In genomic region chr5:148830220-148830619, GRCh38 we compare ENCODE assay signal across 12 cellular contexts. TPM values are rescaled to one million over a fixed set of nuclear protein-coding genes. Genes with fewer than 3 reads are reported as not detected.
DNase-seq lines count a peak whose midpoint lies in the region; ATAC-seq and TF ChIP-seq lines count a peak whose summit lies in the region.
"Had no signal": no experiment of that assay in that cellular context is flagged by ENCODE, and none has a peak within 500 bp of the region (broad histone marks: within the 10 kb centered on the region; RNA-seq: fewer than 3 reads in every experiment).

No MANE protein-coding gene starts in this region.

- DNase-seq in T-helper 17 cell = no peak
- no peak for DNase-seq in right cardiac atrium
- DNase-seq in spleen = no peak
- DNase-seq in stimulated activated CD4-positive, alpha-beta T cell treated with anti-CD3 and anti-CD28 coated beads, Interleukin-1b, Interleukin-23, amount 100 ng/mL, for 48 hours = no peak
- DNase-seq in Peyer's patch = no peak
- no peak for DNase-seq in OCI-M1 (lab: John Stamatoyannopoulos, UW)
- DNase-seq: NCI-H226; stimulated activated CD4-positive, alpha-beta T cell treated with anti-CD3 and anti-CD28 coated beads, Interleukin-2, amount 100 ng/mL, for 24 hours; stimulated activated naive CD4-positive, alpha-beta T cell had no signal

- peaks cover 0 to 4% (median 0%) of the 10 kb centered on the region in 6 donors for H3K36me3 ChIP-seq in spleen
- H3K36me3 ChIP-seq in Peyer's patch = no peaks in the 10 kb centered on the region
- H3K36me3 ChIP-seq: neural progenitor cell had no signal

- H3K4me1 Mint-ChIP-seq in IgD-negative memory B cell = peaks cover 55 to 85% (median 63%) of the 10 kb centered on the region in 3 donors
- peaks cover 66% of the 10 kb centered on the region for H3K4me1 Mint-ChIP-seq in T-helper 17 cell

- no peak for TF ChIP-seq POLR2A in spleen (IDR thresholded peaks at IDR 0.05)
- no peak for TF ChIP-seq POLR2A in Peyer's patch (IDR thresholded peaks at IDR 0.05)

- ATAC-seq in T-helper 17 cell = no peak
- ATAC-seq in right cardiac atrium = no peak

- H3K9me3 Mint-ChIP-seq in IgD-negative memory B cell = no peaks in the 10 kb centered on the region
- H3K9me3 Mint-ChIP-seq: activated T-helper 2 cell treated with anti-CD3 and anti-CD28 coated beads, Interferon-gamma antibody, Interleukin-2, Interleukin-4, amounts not matched to agents 10 μg/mL and 5 μg/mL and 100 μg/mL, durations not matched to agents 14 hours and 24 hours and 36 hours; neural progenitor cell had no signal

- H3K27ac Mint-ChIP-seq in IgD-negative memory B cell (peak overlapping the region; percentile 52 to 95 (median 94)), T-helper 17 cell (peak overlapping the region; percentile 67)
- H3K27ac Mint-ChIP-seq: activated T-helper 2 cell treated with anti-CD3 and anti-CD28 coated beads, Interferon-gamma antibody, Interleukin-2, Interleukin-4, amounts not matched to agents 10 μg/mL and 5 μg/mL and 100 μg/mL, durations not matched to agents 14 hours and 24 hours and 36 hours; neural progenitor cell had no signal

- 53% methylated on average over 2 of the region's 2 CpGs for WGBS in right cardiac atrium
- WGBS in spleen, 5 donors = 53 to 81% (median 71%) methylated on average over 2 of the region's 2 CpGs

- H3K27me3 Mint-ChIP-seq in IgD-negative memory B cell = no peaks in the 10 kb centered on the region
- H3K27me3 Mint-ChIP-seq in T-helper 17 cell = peaks cover 19% of the 10 kb centered on the region

- H3K27ac ChIP-seq in right cardiac atrium (ENCODE audit: low read length) (peak overlapping the region; percentile 17), spleen (peak overlapping the region in 7 of 8 donors; percentile 51 to 98 (median 94)), Peyer's patch (peak overlapping the region in 1 of 4 donors; percentile 51)
- H3K27ac ChIP-seq: neural progenitor cell had no signal

- intact Hi-C loops in right cardiac atrium (cut with DNase I) (no loop called here), spleen (cut with DNase I; ENCODE audit: low total_unique reads) (loop anchor here (10.0 kb wide), 1 partner anchor 85 kb away; no protein-coding TSS in a partner anchor)

- no peak for TF ChIP-seq CTCF in spleen (IDR thresholded peaks at IDR 0.05 in 8 of 11, conservative IDR thresholded peaks at IDR 0.05 in 3 of 11)
- no peak for TF ChIP-seq CTCF in Peyer's patch (IDR thresholded peaks at IDR 0.05)

- H3K4me1 ChIP-seq in right cardiac atrium (ENCODE audit: control insufficient read depth, insufficient read depth, low read length) (no peaks in the 10 kb centered on the region), spleen (peaks cover 38 to 98% (median 93%) of the 10 kb centered on the region in 6 donors), Peyer's patch (peaks cover 0 to 19% (median 12%) of the 10 kb centered on the region in 4 donors)

- H3K4me3 Mint-ChIP-seq in IgD-negative memory B cell = peak overlapping the region; percentile 88 to 95 (median 92)
- peak overlapping the region; percentile 90 for H3K4me3 Mint-ChIP-seq in T-helper 17 cell
- H3K4me3 Mint-ChIP-seq: neural progenitor cell had no signal

- H3K4me3 ChIP-seq in right cardiac atrium (ENCODE audit: low read length) (peak overlapping the region; percentile 37), spleen (peak overlapping the region in 7 of 8 donors; percentile 53 to 89 (median 64)), Peyer's patch (peak overlapping the region in 1 of 4 donors; percentile 62)
- H3K4me3 ChIP-seq: neural progenitor cell had no signal

- H3K9me3 ChIP-seq in T-helper 17 cell (ENCODE audit: control insufficient read depth, low read length, poor library complexity, severe bottlenecking) (no peaks in the 10 kb centered on the region), right cardiac atrium (ENCODE audit: control insufficient read depth, low read length) (no peaks in the 10 kb centered on the region), spleen (no peaks in the 10 kb centered on the region), Peyer's patch (no peaks in the 10 kb centered on the region)

- no peaks in the 10 kb centered on the region for H3K36me3 Mint-ChIP-seq in IgD-negative memory B cell
- H3K36me3 Mint-ChIP-seq in T-helper 17 cell (ENCODE audit: low read depth) = peaks cover 2% of the 10 kb centered on the region
- H3K36me3 Mint-ChIP-seq: neural progenitor cell had no signal

- H3K27me3 ChIP-seq in right cardiac atrium (ENCODE audit: control insufficient read depth, insufficient read depth) (no peaks in the 10 kb centered on the region), spleen (replicated peaks in 1 of 7) (no peaks in the 10 kb centered on the region), Peyer's patch (no peaks in the 10 kb centered on the region)

RNA-seq across cellular contexts. Expression of gene ADRB2, which starts 3.8 kb away (rescaled TPM):
- polyA plus RNA-seq in IgD-negative memory B cell (9.1 TPM), right cardiac atrium (2.4 TPM), spleen (1 to 10 TPM; 1.2 to 3.1 (median 2.4) TPM)
- total RNA-seq in T-helper 17 cell (1 to 10 TPM; 2.9 to 5.7 TPM), right cardiac atrium (1 to 10 TPM; 5.0 to 9.2 (median 7.9) TPM), spleen (10 to 100 TPM in 4 of 7 donors, 1 to 10 TPM in 3; 8.7 to 23.1 (median 14.9) TPM), Peyer's patch (1 to 10 TPM in 2 of 4 donors, under 1 TPM in 2; 0.53 to 7.4 (median 1.7) TPM)
